In genomic region chr10:4701016-4701415, GRCh38 we compare ENCODE assay signal across 18 cellular contexts.
DNase-seq lines count a peak whose midpoint lies in the region; ATAC-seq, FAIRE-seq and TF ChIP-seq lines count a peak whose summit lies in the region.
"Had no signal": no experiment of that assay in that cellular context is flagged by ENCODE, and none has a peak within 500 bp of the region (broad histone marks: within the 10 kb centered on the region; RNA-seq: fewer than 3 reads in every experiment).

No MANE protein-coding gene starts in this region.

- no peaks in the 10 kb centered on the region for H3K36me3 Mint-ChIP-seq in astrocyte (ENCODE audit: low read depth, unreplicated experiment)

- peaks cover 8% of the 10 kb centered on the region for H3K4me1 Mint-ChIP-seq in astrocyte (ENCODE audit: low read depth, unreplicated experiment)

- H3K27ac Mint-ChIP-seq in astrocyte (ENCODE audit: unreplicated experiment) = peak overlapping the region; percentile 7
- H3K27ac Mint-ChIP-seq: B cell, GM23338 had no signal

- H3K4me1 ChIP-seq in astrocyte (ENCODE audit: insufficient read depth, low read length) = peaks cover 13% of the 10 kb centered on the region

- H3K4me3 Mint-ChIP-seq in astrocyte (ENCODE audit: unreplicated experiment) = no peak overlapping the region
- H3K4me3 Mint-ChIP-seq: B cell, GM23338 had no signal

- ATAC-seq in HG03280 (IDR thresholded peaks at IDR 0.05; ENCODE audit: unreplicated experiment) (no peak), omental fat pad (ENCODE audit: low FRiP score) (no peak)
- ATAC-seq: GM23338, HepG2 had no signal

- H3K36me3 ChIP-seq in astrocyte (ENCODE audit: insufficient read depth, low read length) = no peaks in the 10 kb centered on the region

- TF ChIP-seq CTCF in astrocyte (IDR thresholded peaks at IDR 0.05; ENCODE audit: insufficient read depth, low read depth, low read length) (no peak), omental fat pad (IDR thresholded peaks at IDR 0.05) (no peak)

- no peak overlapping the region for H3K4me2 ChIP-seq in astrocyte (ENCODE audit: low read length)
- H3K4me2 ChIP-seq: GM23338, KMS-11, PC-9 had no signal

- H3K9ac ChIP-seq in astrocyte (ENCODE audit: low read length) = no peak overlapping the region
- H3K9ac ChIP-seq: KMS-11 had no signal

- H3K27me3 ChIP-seq in astrocyte (ENCODE audit: insufficient read depth, low read length) = no peaks in the 10 kb centered on the region

- H3K27ac ChIP-seq in astrocyte (ENCODE audit: low read depth, low read length) = no peak overlapping the region
- H3K27ac ChIP-seq: KMS-11, PC-9 had no signal

- H3K79me2 ChIP-seq in astrocyte (ENCODE audit: insufficient read depth, low read length) = no peaks in the 10 kb centered on the region

- H3K4me3 ChIP-seq in astrocyte (ENCODE audit: insufficient read depth, low read depth, low read length) = no peak overlapping the region
- H3K4me3 ChIP-seq: GM23338, PC-9 had no signal

- no peak overlapping the region for H2AFZ ChIP-seq in astrocyte (ENCODE audit: low read depth, low read length)
- H2AFZ ChIP-seq: GM23338, PC-9 had no signal

- DNase-seq in NCI-H748 (lab: John Stamatoyannopoulos, UW; ENCODE audit: unreplicated experiment) (peak; percentile 10), NCI-H748 treated with DMSO at 0.1 percent for 48 hours (lab: John Stamatoyannopoulos, UW) (no peak), astrocyte (ENCODE audit: low read depth) (no peak), lung microvascular endothelial cell (ENCODE audit: low read depth in 2 of 2) (peak; percentile 59 to 71), COR-L47 (lab: John Stamatoyannopoulos, UW) (no peak), inferior parietal cortex (ENCODE audit: extremely low spot score) (no peak), omental fat pad (ENCODE audit: low spot score) (no peak)
- DNase-seq: 8988T, GF-D8, NCI-H1930, NCI-H226, NCI-H524, PC-9 had no signal

- no peak for FAIRE-seq in astrocyte (lab: Jason Lieb, UNC)
- FAIRE-seq: HepG2 had no signal

- H4K20me1 ChIP-seq in astrocyte (ENCODE audit: insufficient read depth, low read length) = no peaks in the 10 kb centered on the region

- H3K9me3 ChIP-seq in astrocyte (ENCODE audit: insufficient read depth, low read depth, low read length) = no peaks in the 10 kb centered on the region

- H3K27me3 Mint-ChIP-seq in astrocyte (ENCODE audit: low read depth, unreplicated experiment) = no peaks in the 10 kb centered on the region

- no peaks in the 10 kb centered on the region for H3K9me3 Mint-ChIP-seq in astrocyte (ENCODE audit: unreplicated experiment)
- H3K9me3 Mint-ChIP-seq: GM23338 had no signal

Comparison
In these comparisons a context has a peak if more than half of its experiments do, and no peak if none do; other contexts are left out.
1. DNase-seq: peak in NCI-H748 (single experiment) and lung microvascular endothelial cell (2 of 2); none in NCI-H748 treated with DMSO at 0.1 percent for 48 hours (single experiment), astrocyte (single experiment), COR-L47 (single experiment), inferior parietal cortex (single experiment) and omental fat pad (single experiment).